Comparison of ENCODE assay signal across 9 cellular contexts in genomic region chr7:87344446-87344845, GRCh38. TPM values are rescaled to one million over a fixed set of nuclear protein-coding genes. Genes with fewer than 3 reads are reported as not detected.
DNase-seq lines count a peak whose midpoint lies in the region; ATAC-seq, FAIRE-seq and TF ChIP-seq lines count a peak whose summit lies in the region.
"Had no signal": no experiment of that assay in that cellular context is flagged by ENCODE, and none has a peak within 500 bp of the region (broad histone marks: within the 10 kb centered on the region; RNA-seq: fewer than 3 reads in every experiment).

No MANE protein-coding gene starts in this region.

- CTCF ChIA-PET in activated CD8-positive, alpha-beta memory T cell treated with anti-CD3 and anti-CD28 coated beads, Interleukin-2, amount 10 ng/mL, durations not matched to agents 7 days and 5 days (lab: Charles Lee): interaction anchor here (1.3 to 1.5 kb wide), 3 partner anchors 28 to 192 kb away, joined by 3 to 4 read pairs (median 3); partner anchors contain the start of gene DMTF1

- H3K9me3 Mint-ChIP-seq in activated CD8-positive, alpha-beta memory T cell treated with anti-CD3 and anti-CD28 coated beads, Interleukin-2, amount 10 ng/mL, durations not matched to agents 7 days and 5 days (ENCODE audit: low read depth): no peaks in the 10 kb centered on the region
- no peaks in the 10 kb centered on the region for H3K9me3 Mint-ChIP-seq in activated T-helper 2 cell treated with anti-CD3 and anti-CD28 coated beads, Interferon-gamma antibody, Interleukin-2, Interleukin-4, amounts not matched to agents 10 μg/mL and 5 μg/mL and 100 μg/mL, durations not matched to agents 14 hours and 24 hours and 36 hours

- peak overlapping the region in 1 of 2 donors; percentile 70 for H3K9ac ChIP-seq in kidney (ENCODE audit: low read length in 2 of 2)

- no peak for DNase-seq in activated CD8-positive, alpha-beta memory T cell treated with anti-CD3 and anti-CD28 coated beads, Interleukin-2, amount 10 ng/mL, durations not matched to agents 7 days and 5 days
- DNase-seq in activated CD8-positive, alpha-beta memory T cell treated with anti-CD3 and anti-CD28 coated beads, Interleukin-2, amount 50 U/mL, for 48 hours: no peak
- no peak for DNase-seq in activated T-helper 2 cell treated with anti-CD3 and anti-CD28 coated beads, Interferon-gamma antibody, Interleukin-2, Interleukin-4, amounts not matched to agents 10 μg/mL and 5 μg/mL and 100 μg/mL, durations not matched to agents 14 hours and 24 hours and 36 hours (ENCODE audit: low spot score)
- DNase-seq in kidney (no peak), tibial artery (no peak), head of caudate nucleus (no peak), HuH-7 (ENCODE audit: low spot score) (no peak), LoVo (ENCODE audit: low spot score) (no peak)
- DNase-seq: GF-D8 had no signal

- H3K9me3 ChIP-seq in kidney (ENCODE audit: control insufficient read depth in 1 of 2, low read length in 2 of 2) (no peaks in the 10 kb centered on the region), tibial artery (no peaks in the 10 kb centered on the region)

- H3K27ac ChIP-seq in kidney (ENCODE audit: low read depth in 2 of 2, low read length in 2 of 2) (no peak overlapping the region), tibial artery (peak overlapping the region; percentile 78 to 82)

- no peak for ATAC-seq in activated CD8-positive, alpha-beta memory T cell treated with anti-CD3 and anti-CD28 coated beads, Interleukin-2, amount 10 ng/mL, durations not matched to agents 7 days and 5 days

- peak overlapping the region; percentile 84 for H3K4me3 Mint-ChIP-seq in activated CD8-positive, alpha-beta memory T cell treated with anti-CD3 and anti-CD28 coated beads, Interleukin-2, amount 10 ng/mL, durations not matched to agents 7 days and 5 days
- H3K4me3 Mint-ChIP-seq in activated T-helper 2 cell treated with anti-CD3 and anti-CD28 coated beads, Interferon-gamma antibody, Interleukin-2, Interleukin-4, amounts not matched to agents 10 μg/mL and 5 μg/mL and 100 μg/mL, durations not matched to agents 14 hours and 24 hours and 36 hours (ENCODE audit: low read depth): peak overlapping the region; percentile 87

- H3K27me3 ChIP-seq in tibial artery: no peaks in the 10 kb centered on the region

- H3K4me1 Mint-ChIP-seq in activated CD8-positive, alpha-beta memory T cell treated with anti-CD3 and anti-CD28 coated beads, Interleukin-2, amount 10 ng/mL, durations not matched to agents 7 days and 5 days: peaks cover 42% of the 10 kb centered on the region
- peaks cover 38% of the 10 kb centered on the region for H3K4me1 Mint-ChIP-seq in activated T-helper 2 cell treated with anti-CD3 and anti-CD28 coated beads, Interferon-gamma antibody, Interleukin-2, Interleukin-4, amounts not matched to agents 10 μg/mL and 5 μg/mL and 100 μg/mL, durations not matched to agents 14 hours and 24 hours and 36 hours (ENCODE audit: low read depth)

- H3K4me1 ChIP-seq in kidney (ENCODE audit: control insufficient read depth in 1 of 2, insufficient read depth in 1 of 2, low read depth in 1 of 2, low read length in 2 of 2) (peaks cover 3 to 6% of the 10 kb centered on the region in 2 donors), tibial artery (peaks cover 0 to 41% (median 10%) of the 10 kb centered on the region in 4 donors)

- no peak for TF ChIP-seq CTCF in kidney (IDR thresholded peaks at IDR 0.05; ENCODE audit: borderline replicate concordance, extremely low read depth, insufficient read depth)
- no peak for TF ChIP-seq CTCF in tibial artery (IDR thresholded peaks at IDR 0.05)

- H3K36me3 Mint-ChIP-seq in activated CD8-positive, alpha-beta memory T cell treated with anti-CD3 and anti-CD28 coated beads, Interleukin-2, amount 10 ng/mL, durations not matched to agents 7 days and 5 days: peaks cover 30% of the 10 kb centered on the region
- H3K36me3 Mint-ChIP-seq in activated T-helper 2 cell treated with anti-CD3 and anti-CD28 coated beads, Interferon-gamma antibody, Interleukin-2, Interleukin-4, amounts not matched to agents 10 μg/mL and 5 μg/mL and 100 μg/mL, durations not matched to agents 14 hours and 24 hours and 36 hours (ENCODE audit: low read depth): peaks cover 23% of the 10 kb centered on the region

- H3K27me3 Mint-ChIP-seq in activated CD8-positive, alpha-beta memory T cell treated with anti-CD3 and anti-CD28 coated beads, Interleukin-2, amount 10 ng/mL, durations not matched to agents 7 days and 5 days: no peaks in the 10 kb centered on the region
- no peaks in the 10 kb centered on the region for H3K27me3 Mint-ChIP-seq in activated T-helper 2 cell treated with anti-CD3 and anti-CD28 coated beads, Interferon-gamma antibody, Interleukin-2, Interleukin-4, amounts not matched to agents 10 μg/mL and 5 μg/mL and 100 μg/mL, durations not matched to agents 14 hours and 24 hours and 36 hours (ENCODE audit: low read depth)

- FAIRE-seq in kidney (lab: Jason Lieb, UNC): peak; percentile 23

- no peaks in the 10 kb centered on the region for H3K36me3 ChIP-seq in kidney (ENCODE audit: control insufficient read depth in 1 of 2, insufficient read depth in 2 of 2, low read length in 2 of 2)
- peaks cover 7 to 20% (median 15%) of the 10 kb centered on the region in 3 donors for H3K36me3 ChIP-seq in tibial artery

- peak overlapping the region; percentile 85 for H3K27ac Mint-ChIP-seq in activated CD8-positive, alpha-beta memory T cell treated with anti-CD3 and anti-CD28 coated beads, Interleukin-2, amount 10 ng/mL, durations not matched to agents 7 days and 5 days
- peak overlapping the region; percentile 79 for H3K27ac Mint-ChIP-seq in activated T-helper 2 cell treated with anti-CD3 and anti-CD28 coated beads, Interferon-gamma antibody, Interleukin-2, Interleukin-4, amounts not matched to agents 10 μg/mL and 5 μg/mL and 100 μg/mL, durations not matched to agents 14 hours and 24 hours and 36 hours

- intact Hi-C loops in activated T-helper 2 cell treated with anti-CD3 and anti-CD28 coated beads, Interferon-gamma antibody, Interleukin-2, Interleukin-4, amounts not matched to agents 10 μg/mL and 5 μg/mL and 100 μg/mL, durations not matched to agents 14 hours and 24 hours and 36 hours (cut with micrococcal nuclease): loop anchor here (2.0 to 10.0 kb wide), 5 partner anchors 24 to 870 kb away; partner anchors contain the start of genes DBF4, RUNDC3B and SLC25A40
- intact Hi-C loops in kidney (cut with DNase I) (no loop called here), tibial artery (cut with DNase I; ENCODE audit: low total_unique reads) (no loop called here), head of caudate nucleus (cut with DNase I) (loop anchor here (10.0 kb wide), 1 partner anchor 190 kb away; the partner anchor contains the start of gene DMTF1)

- peak overlapping the region; percentile 79 to 91 for H3K4me3 ChIP-seq in kidney (ENCODE audit: low read length in 2 of 2)
- peak overlapping the region; percentile 64 to 70 for H3K4me3 ChIP-seq in tibial artery

RNA-seq across cellular contexts. Expression of gene CROT, which starts 1.0 kb away (rescaled TPM):
- 10 to 100 TPM; 10.3 to 11.5 TPM for total RNA-seq in activated CD8-positive, alpha-beta memory T cell treated with anti-CD3 and anti-CD28 coated beads, Interleukin-2, amount 10 ng/mL, durations not matched to agents 7 days and 5 days
- 7.5 and 7.9 TPM in 2 replicates for total RNA-seq in activated T-helper 2 cell treated with anti-CD3 and anti-CD28 coated beads, Interferon-gamma antibody, Interleukin-2, Interleukin-4, amounts not matched to agents 10 μg/mL and 5 μg/mL and 100 μg/mL, durations not matched to agents 14 hours and 24 hours and 36 hours
- total RNA-seq in kidney: 23.2 TPM
- 17.0 TPM for polyA plus RNA-seq in kidney (ENCODE audit: insufficient read depth, low read depth, low replicate concordance)

Comparison
In these comparisons a context has a peak if more than half of its experiments do, and no peak if none do; other contexts are left out.
1. H3K27ac ChIP-seq: peak in tibial artery (2 of 2); none in kidney (0 of 2).
2. intact Hi-C loops: an anchor here in activated T-helper 2 cell treated with anti-CD3 and anti-CD28 coated beads, Interferon-gamma antibody, Interleukin-2, Interleukin-4, amounts not matched to agents 10 μg/mL and 5 μg/mL and 100 μg/mL, durations not matched to agents 14 hours and 24 hours and 36 hours (2.0 to 10.0 kb wide) and head of caudate nucleus (10.0 kb wide); none called in kidney and tibial artery.